ENCODE assay signal across 9 cellular contexts in genomic region chr19:6590458-6591319, GRCh38. TPM values are rescaled to one million over a fixed set of nuclear protein-coding genes. Genes with fewer than 3 reads are reported as not detected.
DNase-seq lines count a peak whose midpoint lies in the region; ATAC-seq, FAIRE-seq and TF ChIP-seq lines count a peak whose summit lies in the region.
"Had no signal": no experiment of that assay in that cellular context is flagged by ENCODE, and none has a peak within 500 bp of the region (broad histone marks: within the 10 kb centered on the region; RNA-seq: fewer than 3 reads in every experiment).

Gene CD70 (minus strand): TSS chr19:6591150. CDS start chr19:6591002, 148 bp downstream.

- peaks cover 53% of the 10 kb centered on the region for H3K4me1 Mint-ChIP-seq in CD8-positive, alpha-beta T cell (ENCODE audit: low read depth)
- H3K4me1 Mint-ChIP-seq in activated CD4-positive, alpha-beta memory T cell treated with anti-CD3 and anti-CD28 coated beads, Interleukin-2, amount 10 ng/mL, durations not matched to agents 7 days and 5 days = peaks cover 70% of the 10 kb centered on the region

- TF ChIP-seq POLR2A in esophagus squamous epithelium (IDR thresholded peaks at IDR 0.05) = peak in 1 of 4 donors; percentile 29
- TF ChIP-seq POLR2A in sigmoid colon (IDR thresholded peaks at IDR 0.05) = no peak

- peak; percentile 6 to 60 (median 32) for DNase-seq in CD8-positive, alpha-beta T cell
- peak; percentile 80 for DNase-seq in activated CD4-positive, alpha-beta memory T cell treated with anti-CD3 and anti-CD28 coated beads, Interleukin-2, amount 10 ng/mL, durations not matched to agents 7 days and 5 days
- no peak for DNase-seq in esophagus squamous epithelium (lab: John Stamatoyannopoulos, UW)
- DNase-seq in stimulated activated CD4-positive, alpha-beta T cell treated with anti-CD3 and anti-CD28 coated beads, Interleukin-12 subunit alpha, Interleukin-12 subunit beta, amount 100 ng/mL, for 4 hours = peak; percentile 43
- no peak for DNase-seq in sigmoid colon
- no peak for DNase-seq in small intestine

- 2 to 3% methylated on average over 19 to 27 of the region's 49 CpGs for WGBS in esophagus squamous epithelium, 2 donors
- 1 to 3% methylated on average over 49 of the region's 49 CpGs for WGBS in sigmoid colon, 2 donors
- WGBS in small intestine, 3 donors = 1 to 8% (median 6%) methylated on average over 41 to 49 of the region's 49 CpGs

- no peak for TF ChIP-seq CTCF in CD8-positive, alpha-beta T cell (IDR thresholded peaks at IDR 0.05)
- no peak for TF ChIP-seq CTCF in esophagus squamous epithelium (IDR thresholded peaks at IDR 0.05)
- TF ChIP-seq CTCF in sigmoid colon (IDR thresholded peaks at IDR 0.05) = no peak

- no peaks in the 10 kb centered on the region for H3K9me3 Mint-ChIP-seq in CD8-positive, alpha-beta T cell
- no peaks in the 10 kb centered on the region for H3K9me3 Mint-ChIP-seq in activated CD4-positive, alpha-beta memory T cell treated with anti-CD3 and anti-CD28 coated beads, Interleukin-2, amount 10 ng/mL, durations not matched to agents 7 days and 5 days

- peaks cover 60% of the 10 kb centered on the region for H3K27me3 Mint-ChIP-seq in CD8-positive, alpha-beta T cell (ENCODE audit: low read depth)
- peaks cover 28% of the 10 kb centered on the region for H3K27me3 Mint-ChIP-seq in activated CD4-positive, alpha-beta memory T cell treated with anti-CD3 and anti-CD28 coated beads, Interleukin-2, amount 10 ng/mL, durations not matched to agents 7 days and 5 days

- peaks cover 23% of the 10 kb centered on the region for H3K27me3 ChIP-seq in CD8-positive, alpha-beta T cell (ENCODE audit: insufficient read depth, low read length)
- peaks cover 76% of the 10 kb centered on the region for H3K27me3 ChIP-seq in HUES6 (ENCODE audit: control insufficient read depth, insufficient read depth, low read length)
- H3K27me3 ChIP-seq in esophagus squamous epithelium = peaks cover 11 to 88% (median 31%) of the 10 kb centered on the region in 4 donors
- peaks cover 23 to 92% (median 62%) of the 10 kb centered on the region in 3 donors for H3K27me3 ChIP-seq in sigmoid colon
- H3K27me3 ChIP-seq in small intestine (ENCODE audit: control insufficient read depth in 2 of 2, insufficient read depth in 2 of 2, low read length in 2 of 2) = peaks cover 5 to 28% of the 10 kb centered on the region in 2 donors

- peaks cover 48% of the 10 kb centered on the region for H3K4me1 ChIP-seq in CD8-positive, alpha-beta T cell (ENCODE audit: insufficient read depth, low read length)
- H3K4me1 ChIP-seq in HUES6 (ENCODE audit: control insufficient read depth, insufficient read depth, low read length) (peaks cover 21% of the 10 kb centered on the region; the same call in 1 of the 2 replicates), esophagus squamous epithelium (peaks cover 11 to 47% (median 24%) of the 10 kb centered on the region in 3 donors), sigmoid colon (peaks cover 0 to 14% (median 4%) of the 10 kb centered on the region in 4 donors), small intestine (ENCODE audit: control insufficient read depth in 2 of 2, insufficient read depth in 1 of 2, low read depth in 1 of 2, low read length in 1 of 2) (no peaks in the 10 kb centered on the region)

- peak within 1 kb of the TSS; percentile 35 for H3K4me3 ChIP-seq in CD8-positive, alpha-beta T cell (ENCODE audit: low read depth, low read length)
- H3K4me3 ChIP-seq in HUES6 (ENCODE audit: low read depth, low read length) (peak within 1 kb of the TSS; percentile 69), esophagus squamous epithelium (peak within 1 kb of the TSS in 3 of 4 donors; percentile 6 to 56 (median 30)), sigmoid colon (no peak within 1 kb of the TSS), small intestine (ENCODE audit: low read depth in 1 of 2, low read length in 2 of 2) (no peak within 1 kb of the TSS)

- intact Hi-C loops in CD8-positive, alpha-beta T cell (cut with DNase I, micrococcal nuclease) = no loop called here
- intact Hi-C loops in esophagus squamous epithelium (cut with DNase I) = no loop called here
- intact Hi-C loops in sigmoid colon (cut with DNase I) = no loop called here

- H3K36me3 Mint-ChIP-seq in CD8-positive, alpha-beta T cell = no peaks in the 10 kb centered on the region
- peaks cover 42% of the 10 kb centered on the region for H3K36me3 Mint-ChIP-seq in activated CD4-positive, alpha-beta memory T cell treated with anti-CD3 and anti-CD28 coated beads, Interleukin-2, amount 10 ng/mL, durations not matched to agents 7 days and 5 days (ENCODE audit: low read depth)

- H3K36me3 ChIP-seq in CD8-positive, alpha-beta T cell (ENCODE audit: insufficient read depth, low read length) = no peaks in the 10 kb centered on the region
- no peaks in the 10 kb centered on the region for H3K36me3 ChIP-seq in HUES6 (ENCODE audit: control insufficient read depth, insufficient read depth, low read length)
- H3K36me3 ChIP-seq in esophagus squamous epithelium = no peaks in the 10 kb centered on the region
- H3K36me3 ChIP-seq in sigmoid colon = no peaks in the 10 kb centered on the region
- no peaks in the 10 kb centered on the region for H3K36me3 ChIP-seq in small intestine (ENCODE audit: control insufficient read depth in 2 of 2, insufficient read depth in 2 of 2, low read length in 2 of 2)
- H3K36me3 ChIP-seq: neutrophil had no signal

- POLR2A ChIA-PET in CD8-positive, alpha-beta T cell (lab: Charles Lee) = no interaction called here
- POLR2A ChIA-PET in activated CD4-positive, alpha-beta memory T cell treated with anti-CD3 and anti-CD28 coated beads, Interleukin-2, amount 10 ng/mL, durations not matched to agents 7 days and 5 days (lab: Charles Lee) = interaction anchor here (1.2 to 3.1 kb wide), 4 partner anchors 10 to 109 kb away, joined by 3 to 18 read pairs (median 4); partner anchors contain the start of gene DENND1C

- H3K27ac ChIP-seq in CD8-positive, alpha-beta T cell (ENCODE audit: low read depth, low read length) = no peak within 1 kb of the TSS
- H3K27ac ChIP-seq in HUES6 (ENCODE audit: low read depth, low read length) = no peak within 1 kb of the TSS
- H3K27ac ChIP-seq in esophagus squamous epithelium = peak within 1 kb of the TSS in 1 of 4 donors; percentile 34
- peak within 1 kb of the TSS in 1 of 4 donors; percentile 38 for H3K27ac ChIP-seq in sigmoid colon
- H3K27ac ChIP-seq in small intestine (ENCODE audit: low read depth in 1 of 2, low read length in 1 of 2) = no peak within 1 kb of the TSS
- H3K27ac ChIP-seq: neutrophil had no signal

- no peak for TF ChIP-seq EP300 in sigmoid colon (IDR thresholded peaks at IDR 0.05)

- no peaks in the 10 kb centered on the region for H3K9me3 ChIP-seq in CD8-positive, alpha-beta T cell (ENCODE audit: low read length)
- peaks cover 1% of the 10 kb centered on the region; the same call in 1 of the 2 replicates for H3K9me3 ChIP-seq in HUES6 (ENCODE audit: control insufficient read depth, insufficient read depth, low read depth, low read length)
- H3K9me3 ChIP-seq in esophagus squamous epithelium = no peaks in the 10 kb centered on the region
- no peaks in the 10 kb centered on the region for H3K9me3 ChIP-seq in sigmoid colon
- H3K9me3 ChIP-seq in small intestine (ENCODE audit: control insufficient read depth, low read depth) = no peaks in the 10 kb centered on the region
- H3K9me3 ChIP-seq: neutrophil had no signal

- no peak for FAIRE-seq in small intestine (lab: Jason Lieb, UNC)

- peak within 1 kb of the TSS; percentile 77 for H3K4me3 Mint-ChIP-seq in CD8-positive, alpha-beta T cell
- H3K4me3 Mint-ChIP-seq in activated CD4-positive, alpha-beta memory T cell treated with anti-CD3 and anti-CD28 coated beads, Interleukin-2, amount 10 ng/mL, durations not matched to agents 7 days and 5 days = peak within 1 kb of the TSS; percentile 93

- CTCF ChIA-PET in CD8-positive, alpha-beta T cell (lab: Charles Lee) = interaction anchor here (1.0 kb wide), 1 partner anchor 43 kb away, joined by 3 read pairs; no protein-coding TSS in a partner anchor
- CTCF ChIA-PET in activated CD4-positive, alpha-beta memory T cell treated with anti-CD3 and anti-CD28 coated beads, Interleukin-2, amount 10 ng/mL, durations not matched to agents 7 days and 5 days (lab: Charles Lee) = interaction anchor here (0.6 kb wide), 1 partner anchor 71 kb away, joined by 3 read pairs; no protein-coding TSS in a partner anchor

- ATAC-seq in CD8-positive, alpha-beta T cell = peak; percentile 62
- ATAC-seq in GM21367 (IDR thresholded peaks at IDR 0.05; ENCODE audit: unreplicated experiment) = peak; percentile 44

- no peak within 1 kb of the TSS for H3K27ac Mint-ChIP-seq in CD8-positive, alpha-beta T cell
- H3K27ac Mint-ChIP-seq in activated CD4-positive, alpha-beta memory T cell treated with anti-CD3 and anti-CD28 coated beads, Interleukin-2, amount 10 ng/mL, durations not matched to agents 7 days and 5 days = peak within 1 kb of the TSS; percentile 84

- H3K9ac ChIP-seq in HUES6 (ENCODE audit: low read length) = peak within 1 kb of the TSS; percentile 21

RNA-seq across cellular contexts. Expression of gene CD70, which starts in this region (rescaled TPM):
- 1 to 10 TPM; 1.7 to 1.9 TPM for total RNA-seq in CD8-positive, alpha-beta T cell
- total RNA-seq in activated CD4-positive, alpha-beta memory T cell treated with anti-CD3 and anti-CD28 coated beads, Interleukin-2, amount 10 ng/mL, durations not matched to agents 7 days and 5 days = 10 to 100 TPM; 64.1 to 64.4 TPM
- total RNA-seq in esophagus squamous epithelium (1 to 10 TPM in 1 of 4 donors, not detected in 3; 4.0 TPM), sigmoid colon (under 1 TPM in 1 of 4 donors, not detected in 3; 0.36 TPM)
- polyA plus RNA-seq in sigmoid colon (1 to 10 TPM in 1 of 3 donors, not detected in 2; 1.8 TPM), small intestine (under 1 TPM in 2 of 3 donors, not detected in 1; 0.15 to 0.89 TPM)

Comparison
In these comparisons a context has a peak if more than half of its experiments do, and no peak if none do; other contexts are left out.
1. RNA of gene CD70 (total RNA-seq): 64.1 to 64.4 TPM in activated CD4-positive, alpha-beta memory T cell treated with anti-CD3 and anti-CD28 coated beads, Interleukin-2, amount 10 ng/mL, durations not matched to agents 7 days and 5 days; 1.7 to 1.9 TPM in CD8-positive, alpha-beta T cell, 4.0 TPM in esophagus squamous epithelium and 0.36 TPM in sigmoid colon; every median in the first group is over 10 times any median in the second.
2. DNase-seq: peak in CD8-positive, alpha-beta T cell (7 of 7), activated CD4-positive, alpha-beta memory T cell treated with anti-CD3 and anti-CD28 coated beads, Interleukin-2, amount 10 ng/mL, durations not matched to agents 7 days and 5 days (single experiment) and stimulated activated CD4-positive, alpha-beta T cell treated with anti-CD3 and anti-CD28 coated beads, Interleukin-12 subunit alpha, Interleukin-12 subunit beta, amount 100 ng/mL, for 4 hours (single experiment); none in esophagus squamous epithelium (single experiment), sigmoid colon (single experiment) and small intestine (single experiment).
3. H3K4me3 ChIP-seq: peak in CD8-positive, alpha-beta T cell (single experiment), HUES6 (single experiment) and esophagus squamous epithelium (3 of 4); none in sigmoid colon (0 of 4) and small intestine (0 of 2).